ENCODE assay signal across 11 cellular contexts in the genomic region with DNA sequence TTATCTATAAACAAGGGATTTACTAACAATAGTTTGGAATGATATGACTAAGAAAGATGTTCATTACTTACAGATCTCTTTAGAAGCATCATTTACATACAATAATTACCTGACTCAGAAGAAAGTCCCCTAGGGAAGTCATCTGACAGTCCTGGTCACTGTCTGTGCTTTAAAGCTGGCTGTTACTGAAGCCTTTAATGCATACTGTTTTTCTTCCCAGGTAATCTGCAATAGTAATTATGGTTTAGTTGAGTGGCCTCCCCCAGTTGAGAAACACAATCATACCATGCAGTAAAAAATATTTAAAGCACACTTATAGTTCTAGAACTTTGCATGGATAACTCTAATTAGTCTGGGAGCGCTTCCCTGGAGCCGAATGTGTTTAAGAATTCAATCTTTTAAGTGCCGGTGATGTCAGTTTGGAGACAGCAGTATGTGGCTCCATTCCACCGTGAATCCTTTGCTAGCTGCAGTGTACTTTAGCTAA.
A peak's percentile ranks its signal among the peaks of the same experiment; 100 is the strongest.
DNase-seq lines count a peak whose midpoint lies in the region; ATAC-seq and TF ChIP-seq lines count a peak whose summit lies in the region.
"Had no signal": no experiment of that assay in that cellular context is flagged by ENCODE, and none has a peak within 500 bp of the region (broad histone marks: within the 10 kb centered on the region; RNA-seq: fewer than 3 reads in every experiment).

No MANE protein-coding gene starts in this region.

- H3K4me1 Mint-ChIP-seq in T-helper 2 cell treated with Interferon-gamma antibody and Interleukin-4, amounts not matched to agents 5 μg/mL and 100 μg/mL, for 36 hours (ENCODE audit: low read depth), result peaks cover 63% of the 10 kb centered on the region
- H3K4me1 Mint-ChIP-seq in activated T-helper 17 cell treated with anti-CD3 and anti-CD28 coated beads, Interleukin-2, amount 50 U/mL, for 72 hours, result peaks cover 48% of the 10 kb centered on the region
- peaks cover 43 to 92% (median 72%) of the 10 kb centered on the region in 7 donors for H3K4me1 Mint-ChIP-seq in naive thymus-derived CD4-positive, alpha-beta T cell
- H3K4me1 Mint-ChIP-seq in osteocyte (ENCODE audit: unreplicated experiment), result peaks cover 43% of the 10 kb centered on the region

- H3K9me3 ChIP-seq in naive thymus-derived CD4-positive, alpha-beta T cell (ENCODE audit: control insufficient read depth in 2 of 3, low read length in 3 of 3), result no peaks in the 10 kb centered on the region
- H3K9me3 ChIP-seq: upper lobe of right lung had no signal

- H3K9me3 Mint-ChIP-seq in T-helper 2 cell treated with Interferon-gamma antibody and Interleukin-4, amounts not matched to agents 5 μg/mL and 100 μg/mL, for 36 hours, result no peaks in the 10 kb centered on the region
- no peaks in the 10 kb centered on the region for H3K9me3 Mint-ChIP-seq in activated T-helper 17 cell treated with anti-CD3 and anti-CD28 coated beads, Interleukin-2, amount 50 U/mL, for 72 hours
- peaks cover 0 to 2% (median 0%) of the 10 kb centered on the region in 11 donors for H3K9me3 Mint-ChIP-seq in naive thymus-derived CD4-positive, alpha-beta T cell
- H3K9me3 Mint-ChIP-seq in osteocyte (ENCODE audit: unreplicated experiment), result no peaks in the 10 kb centered on the region

- peak overlapping the region; percentile 15 for H3K27ac Mint-ChIP-seq in T-helper 2 cell treated with Interferon-gamma antibody and Interleukin-4, amounts not matched to agents 5 μg/mL and 100 μg/mL, for 36 hours
- H3K27ac Mint-ChIP-seq in activated T-helper 17 cell treated with anti-CD3 and anti-CD28 coated beads, Interleukin-2, amount 50 U/mL, for 72 hours, result peak overlapping the region; percentile 25
- H3K27ac Mint-ChIP-seq in naive thymus-derived CD4-positive, alpha-beta T cell, result peak overlapping the region; percentile 7 to 82 (median 66)
- no peak overlapping the region for H3K27ac Mint-ChIP-seq in osteocyte (ENCODE audit: unreplicated experiment)

- POLR2A ChIA-PET in naive thymus-derived CD4-positive, alpha-beta T cell (lab: Charles Lee), result interaction anchor here (1.0 kb wide), 1 partner anchor 24 kb away, joined by 4 read pairs; no protein-coding TSS in a partner anchor

- ATAC-seq in activated T-helper 17 cell treated with anti-CD3 and anti-CD28 coated beads, Interleukin-2, amount 50 U/mL, for 72 hours (replicated peaks), result peak; percentile 65
- no peak for ATAC-seq in naive thymus-derived CD4-positive, alpha-beta T cell
- ATAC-seq in GM21717 (IDR thresholded peaks at IDR 0.05; ENCODE audit: unreplicated experiment), result no peak
- ATAC-seq: upper lobe of right lung had no signal

- H3K4me1 ChIP-seq in naive thymus-derived CD4-positive, alpha-beta T cell (ENCODE audit: control insufficient read depth in 2 of 2, insufficient read depth in 2 of 2, low read length in 2 of 2), result peaks cover 0 to 17% of the 10 kb centered on the region in 2 donors
- H3K4me1 ChIP-seq: upper lobe of right lung had no signal

- CTCF ChIA-PET in naive thymus-derived CD4-positive, alpha-beta T cell (lab: Charles Lee), result interaction anchor here (0.7 to 1.4 kb wide), 3 partner anchors 96 to 172 kb away, joined by 4 read pairs; no protein-coding TSS in a partner anchor

- no peaks in the 10 kb centered on the region for H3K36me3 ChIP-seq in naive thymus-derived CD4-positive, alpha-beta T cell (ENCODE audit: control insufficient read depth in 2 of 3, insufficient read depth in 3 of 3, low read length in 3 of 3)
- H3K36me3 ChIP-seq: upper lobe of right lung had no signal

- no peak overlapping the region for H3K4me3 ChIP-seq in naive thymus-derived CD4-positive, alpha-beta T cell (ENCODE audit: low read length)
- H3K4me3 ChIP-seq: upper lobe of right lung had no signal

- intact Hi-C loops in naive thymus-derived CD4-positive, alpha-beta T cell (cut with micrococcal nuclease), result loop anchor here in 1 of 2 donors (2.0 kb wide), 1 partner anchor 21 kb away; no protein-coding TSS in a partner anchor

- H3K36me3 Mint-ChIP-seq in T-helper 2 cell treated with Interferon-gamma antibody and Interleukin-4, amounts not matched to agents 5 μg/mL and 100 μg/mL, for 36 hours (ENCODE audit: low read depth), result peaks cover 16% of the 10 kb centered on the region
- peaks cover 6% of the 10 kb centered on the region for H3K36me3 Mint-ChIP-seq in activated T-helper 17 cell treated with anti-CD3 and anti-CD28 coated beads, Interleukin-2, amount 50 U/mL, for 72 hours (ENCODE audit: low read depth)
- peaks cover 0 to 24% (median 3%) of the 10 kb centered on the region in 5 donors for H3K36me3 Mint-ChIP-seq in naive thymus-derived CD4-positive, alpha-beta T cell
- H3K36me3 Mint-ChIP-seq in osteocyte (ENCODE audit: unreplicated experiment), result peaks cover 2% of the 10 kb centered on the region

- no peak for TF ChIP-seq CTCF in osteocyte (IDR thresholded peaks at IDR 0.05)

- no peak overlapping the region for H3K27ac ChIP-seq in naive thymus-derived CD4-positive, alpha-beta T cell (ENCODE audit: low read depth, low read length)
- no peak overlapping the region for H3K27ac ChIP-seq in caudate nucleus (ENCODE audit: low read depth, low read length)
- H3K27ac ChIP-seq: upper lobe of right lung had no signal

- no peaks in the 10 kb centered on the region for H3K27me3 Mint-ChIP-seq in T-helper 2 cell treated with Interferon-gamma antibody and Interleukin-4, amounts not matched to agents 5 μg/mL and 100 μg/mL, for 36 hours (ENCODE audit: low read depth)
- no peaks in the 10 kb centered on the region for H3K27me3 Mint-ChIP-seq in activated T-helper 17 cell treated with anti-CD3 and anti-CD28 coated beads, Interleukin-2, amount 50 U/mL, for 72 hours
- H3K27me3 Mint-ChIP-seq in naive thymus-derived CD4-positive, alpha-beta T cell, result no peaks in the 10 kb centered on the region
- no peaks in the 10 kb centered on the region for H3K27me3 Mint-ChIP-seq in osteocyte (ENCODE audit: unreplicated experiment)

- DNase-seq in T-helper 2 cell treated with Interferon-gamma antibody and Interleukin-4, amounts not matched to agents 5 μg/mL and 100 μg/mL, for 36 hours (ENCODE audit: low spot score), result no peak
- DNase-seq in T-helper 2 cell (no peak), GM03348 (ENCODE audit: low spot score) (peak; percentile 38), osteocyte (ENCODE audit: extremely low spot score, unreplicated experiment) (no peak), caudate nucleus (lab: John Stamatoyannopoulos, UW) (no peak)
- no peak for DNase-seq in naive thymus-derived CD4-positive, alpha-beta T cell
- DNase-seq: DND-41; stimulated activated CD4-positive, alpha-beta T cell treated with anti-CD3 and anti-CD28 coated beads, Interleukin-1b, Interleukin-23, amount 100 ng/mL, for 48 hours; upper lobe of right lung had no signal

- no peaks in the 10 kb centered on the region for H3K27me3 ChIP-seq in naive thymus-derived CD4-positive, alpha-beta T cell (ENCODE audit: control insufficient read depth in 2 of 2, insufficient read depth in 2 of 2, low read length in 2 of 2)
- H3K27me3 ChIP-seq: upper lobe of right lung had no signal

- no peak overlapping the region for H3K4me3 Mint-ChIP-seq in T-helper 2 cell treated with Interferon-gamma antibody and Interleukin-4, amounts not matched to agents 5 μg/mL and 100 μg/mL, for 36 hours
- H3K4me3 Mint-ChIP-seq in activated T-helper 17 cell treated with anti-CD3 and anti-CD28 coated beads, Interleukin-2, amount 50 U/mL, for 72 hours, result peak overlapping the region; percentile 11
- H3K4me3 Mint-ChIP-seq in naive thymus-derived CD4-positive, alpha-beta T cell, result no peak overlapping the region
- H3K4me3 Mint-ChIP-seq in osteocyte (ENCODE audit: unreplicated experiment), result no peak overlapping the region
